ENCODE assay signal across 18 cellular contexts in the genomic region with DNA sequence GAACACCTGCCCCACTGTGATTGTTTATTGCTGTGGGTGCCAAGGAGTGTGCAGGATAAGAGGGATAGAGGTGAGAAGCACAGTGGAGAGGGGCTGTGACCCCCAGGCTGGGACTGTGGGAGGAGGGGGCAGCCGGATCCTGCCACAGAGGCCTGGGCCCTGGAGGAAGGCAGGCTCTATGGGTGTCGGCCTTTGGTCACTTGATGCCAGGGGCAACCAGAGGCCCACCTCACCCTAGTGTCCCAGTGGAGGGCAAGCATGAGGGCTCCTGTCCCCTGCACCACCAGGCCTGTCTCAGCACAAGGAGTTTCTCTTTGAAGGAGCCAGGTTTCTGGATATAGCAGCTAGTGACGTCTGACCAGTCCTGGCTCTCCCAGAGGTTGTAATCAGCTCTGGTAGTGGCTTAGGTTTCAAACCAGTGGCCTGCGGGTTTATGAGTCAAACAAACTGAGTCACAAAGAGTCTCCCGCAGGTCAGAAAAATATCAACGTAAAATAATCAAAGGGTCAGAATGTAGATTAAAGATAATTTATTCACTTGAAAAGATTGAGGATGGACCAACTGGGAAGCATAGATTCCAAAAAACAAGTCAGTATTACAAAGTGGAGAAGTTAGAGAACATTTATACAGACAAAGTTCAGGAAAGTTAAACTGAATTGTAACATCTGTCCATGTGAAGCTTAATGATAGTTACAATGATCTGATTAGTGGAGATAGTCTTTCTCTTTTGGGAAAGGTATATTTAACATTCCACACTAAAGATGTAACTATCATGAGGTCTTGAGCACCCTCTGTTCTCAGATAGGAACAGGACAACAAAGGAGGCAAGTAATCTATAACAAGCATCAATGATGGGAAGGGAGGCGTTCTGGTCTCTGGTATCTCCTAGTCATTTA. TPM values are rescaled to one million over a fixed set of nuclear protein-coding genes. Genes with fewer than 3 reads are reported as not detected.
DNase-seq lines count a peak whose midpoint lies in the region; FAIRE-seq and TF ChIP-seq lines count a peak whose summit lies in the region.
"Had no signal": no experiment of that assay in that cellular context is flagged by ENCODE, and none has a peak within 500 bp of the region (broad histone marks: within the 10 kb centered on the region; RNA-seq: fewer than 3 reads in every experiment).

No MANE protein-coding gene starts in this region.

- H3K4me3 ChIP-seq in AG09309 (ENCODE audit: control insufficient read depth, low read depth, low read length) (no peak overlapping the region), kidney (ENCODE audit: low read length in 2 of 2) (no peak overlapping the region)
- H3K4me3 ChIP-seq: lower lobe of right lung, pancreas, Peyer's patch had no signal

- no peaks in the 10 kb centered on the region for H3K36me3 ChIP-seq in kidney (ENCODE audit: control insufficient read depth in 1 of 2, insufficient read depth in 2 of 2, low read length in 2 of 2)
- H3K36me3 ChIP-seq: lower lobe of right lung, pancreas, Peyer's patch had no signal

- intact Hi-C loops in kidney (cut with DNase I) = no loop called here

- no peak overlapping the region for H3K9ac ChIP-seq in kidney (ENCODE audit: low read length in 2 of 2)

- FAIRE-seq in kidney (lab: Jason Lieb, UNC) = no peak
- FAIRE-seq: GM18507, pancreas, TTC549 had no signal

- no peaks in the 10 kb centered on the region for H3K9me3 ChIP-seq in kidney (ENCODE audit: control insufficient read depth in 1 of 2, low read length in 2 of 2)
- H3K9me3 ChIP-seq: lower lobe of right lung, pancreas, Peyer's patch had no signal

- DNase-seq in AG09309 (ENCODE audit: low read depth) = peak; percentile 42
- DNase-seq in HPDE6-E6E7 (ENCODE audit: extremely low spot score) = peak; percentile 87
- peak; percentile 74 for DNase-seq in astrocyte of the hippocampus (ENCODE audit: low read depth, low spot score)
- DNase-seq in kidney = peak; percentile 64
- no peak for DNase-seq in amygdala (lab: John Stamatoyannopoulos, UW)
- no peak for DNase-seq in NCI-H774 (lab: John Stamatoyannopoulos, UW)
- no peak for DNase-seq in ecto neural progenitor cell (ENCODE audit: low spot score)
- DNase-seq in NK-92 treated with Interleukin-12 subunit alpha and Interleukin-12 subunit beta, amount 100 ng/mL, for 24 hours (lab: John Stamatoyannopoulos, UW) = no peak
- DNase-seq: activated naive CD8-positive, alpha-beta T cell treated with anti-CD3 and anti-CD28 coated beads, Interleukin-2, amount 50 U/mL, for 24 hours; effector CD4-positive, alpha-beta T cell; hippocampal formation; lower lobe of right lung; NCI-H2171 treated with DMSO at 0.1 percent for 48 hours; pancreas had no signal

- H3K4me1 ChIP-seq in kidney (ENCODE audit: control insufficient read depth in 1 of 2, insufficient read depth in 1 of 2, low read depth in 1 of 2, low read length in 2 of 2) = no peaks in the 10 kb centered on the region
- H3K4me1 ChIP-seq: lower lobe of right lung, pancreas, Peyer's patch had no signal

- TF ChIP-seq CTCF in AG09309 (IDR thresholded peaks at IDR 0.05; ENCODE audit: control insufficient read depth, insufficient read depth, low read depth, low read length, missing control alignments) = no peak
- TF ChIP-seq CTCF in kidney (IDR thresholded peaks at IDR 0.05; ENCODE audit: borderline replicate concordance, extremely low read depth, insufficient read depth) = no peak

- H3K27ac ChIP-seq in kidney (ENCODE audit: low read depth in 2 of 2, low read length in 2 of 2) = no peak overlapping the region
- H3K27ac ChIP-seq: HL-60, lower lobe of right lung, pancreas, Peyer's patch had no signal

RNA-seq across cellular contexts. Expression of gene ZNF488, which starts 37.2 kb away (rescaled TPM):
- total RNA-seq in kidney = 0.09 TPM
- polyA plus RNA-seq in kidney (ENCODE audit: insufficient read depth, low read depth, low replicate concordance) = 4.0 TPM
- polyA plus RNA-seq: pancreas had no signal

Comparison
In these comparisons a context has a peak if more than half of its experiments do, and no peak if none do; other contexts are left out.
1. DNase-seq: peak in AG09309 (single experiment), HPDE6-E6E7 (single experiment), astrocyte of the hippocampus (single experiment) and kidney (single experiment); none in amygdala (0 of 56), NCI-H774 (single experiment), ecto neural progenitor cell (single experiment) and NK-92 treated with Interleukin-12 subunit alpha and Interleukin-12 subunit beta, amount 100 ng/mL, for 24 hours (single experiment).